Comparison of ENCODE assay signal across 10 cellular contexts in the genomic region with DNA sequence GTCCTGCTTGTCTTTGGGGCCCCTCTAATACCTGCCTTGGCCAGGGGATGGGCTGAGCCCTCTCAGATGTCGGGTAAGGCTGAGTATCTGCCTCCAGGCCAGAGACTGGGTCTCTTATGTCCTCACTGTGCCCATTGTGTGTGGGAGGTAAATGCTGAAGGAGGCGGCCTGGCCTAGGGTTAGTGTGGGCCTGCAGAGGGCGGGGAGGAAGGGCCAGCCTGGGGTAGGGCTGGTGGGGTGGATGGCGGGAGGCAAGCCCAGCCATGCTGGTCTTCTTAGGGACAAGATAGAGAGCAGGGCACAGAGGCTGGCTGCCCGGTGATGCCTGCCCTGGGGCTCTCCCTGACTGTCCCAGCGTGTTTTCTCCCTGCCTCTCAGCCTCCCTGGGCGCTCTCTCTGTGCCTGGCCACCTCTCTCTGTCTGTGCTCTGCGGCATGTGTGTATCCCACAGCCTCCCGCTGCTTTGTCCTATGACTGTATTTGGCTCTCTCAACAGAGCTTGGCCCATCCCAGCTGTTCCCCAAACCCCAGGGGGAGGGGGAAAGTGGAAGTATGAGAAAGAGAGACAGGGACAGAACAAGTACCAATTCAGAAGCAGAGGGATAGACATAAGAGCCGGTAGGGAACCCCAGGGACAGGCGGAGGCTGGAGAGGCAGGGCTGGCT. TPM values are rescaled to one million over a fixed set of nuclear protein-coding genes. Genes with fewer than 3 reads are reported as not detected.
DNase-seq lines count a peak whose midpoint lies in the region; ATAC-seq and TF ChIP-seq lines count a peak whose summit lies in the region.
"Had no signal": no experiment of that assay in that cellular context is flagged by ENCODE, and none has a peak within 500 bp of the region (broad histone marks: within the 10 kb centered on the region; RNA-seq: fewer than 3 reads in every experiment).

No MANE protein-coding gene starts in this region.

- no peaks in the 10 kb centered on the region for H4K20me1 ChIP-seq in PC-3 (ENCODE audit: low read length)

- no peaks in the 10 kb centered on the region for H3F3A ChIP-seq in PC-3 (ENCODE audit: low read length, unreplicated experiment)

- no peaks in the 10 kb centered on the region for H3K9me3 ChIP-seq in PC-3 (ENCODE audit: low read length)
- no peaks in the 10 kb centered on the region for H3K9me3 ChIP-seq in esophagus muscularis mucosa
- no peaks in the 10 kb centered on the region for H3K9me3 ChIP-seq in mucosa of rectum (ENCODE audit: control insufficient read depth in 2 of 2, low read length in 2 of 2)

- H3K4me3 ChIP-seq in PC-3 (ENCODE audit: low read length) (no peak overlapping the region), esophagus muscularis mucosa (peak overlapping the region in 1 of 4 donors; percentile 16), mucosa of rectum (ENCODE audit: low read length in 2 of 2) (no peak overlapping the region)

- no peak for TF ChIP-seq EP300 in esophagus muscularis mucosa (IDR thresholded peaks at IDR 0.05)

- no peaks in the 10 kb centered on the region for H3K79me2 ChIP-seq in PC-3 (ENCODE audit: low read length)

- H3K36me3 ChIP-seq in PC-3 (ENCODE audit: low read depth, low read length) (no peaks in the 10 kb centered on the region), esophagus muscularis mucosa (no peaks in the 10 kb centered on the region), mucosa of rectum (ENCODE audit: control insufficient read depth in 2 of 2, insufficient read depth in 2 of 2, low read length in 2 of 2) (no peaks in the 10 kb centered on the region)

- TF ChIP-seq POLR2A in esophagus muscularis mucosa (IDR thresholded peaks at IDR 0.05; ENCODE audit: low read depth), result no peak

- BruUV-seq in PC-3 (replicated peaks; lab: Mats Ljungman, UMichigan), result no TSS peak

- H3K27ac ChIP-seq in PC-3 (ENCODE audit: low read length) (no peak overlapping the region), esophagus muscularis mucosa (replicated peaks in 1 of 4) (peak overlapping the region; percentile 63 to 83 (median 80)), mucosa of rectum (ENCODE audit: low read depth in 2 of 2, low read length in 2 of 2) (peak overlapping the region; percentile 57 to 65)

- POLR2A ChIA-PET in PC-3 (lab: Charles Lee; ENCODE audit: unreplicated experiment), result no interaction called here

- H3K4me1 ChIP-seq in PC-3 (ENCODE audit: insufficient read depth, low read length), result no peaks in the 10 kb centered on the region
- peaks cover 33 to 63% (median 59%) of the 10 kb centered on the region in 4 donors for H3K4me1 ChIP-seq in esophagus muscularis mucosa
- peaks cover 9 to 12% of the 10 kb centered on the region in 2 donors for H3K4me1 ChIP-seq in mucosa of rectum (ENCODE audit: control insufficient read depth in 2 of 2, insufficient read depth in 2 of 2, low read length in 2 of 2)

- no peak for TF ChIP-seq CTCF in PC-3 (conservative IDR thresholded peaks at IDR 0.05; ENCODE audit: low read depth, low read length)
- no peak for TF ChIP-seq CTCF in esophagus muscularis mucosa (IDR thresholded peaks at IDR 0.05)

- no peaks in the 10 kb centered on the region for H3K9me2 ChIP-seq in PC-3 (replicated peaks; ENCODE audit: low read length)

- WGBS in esophagus muscularis mucosa, result 52% methylated on average over 9 of the region's 11 CpGs

- H3K27me3 ChIP-seq in PC-3 (ENCODE audit: low read length) (peaks cover 24% of the 10 kb centered on the region; the same call in 1 of the 2 replicates), esophagus muscularis mucosa (no peaks in the 10 kb centered on the region), mucosa of rectum (ENCODE audit: control insufficient read depth in 2 of 2, insufficient read depth in 2 of 2, low read length in 2 of 2) (no peaks in the 10 kb centered on the region)

- CTCF ChIA-PET in PC-3 (lab: Charles Lee), result no interaction called here

- H3K4me2 ChIP-seq in PC-3 (ENCODE audit: low read length), result no peak overlapping the region

- intact Hi-C loops in PC-3 (cut with micrococcal nuclease) (no loop called here), esophagus muscularis mucosa (cut with DNase I) (no loop called here)

- H2AFZ ChIP-seq in PC-3 (ENCODE audit: low read length), result no peak overlapping the region

- peak; percentile 24; the same call in 1 of the 2 replicates for ATAC-seq in PC-3

- no peak overlapping the region for H3K9ac ChIP-seq in PC-3 (ENCODE audit: low read length)
- H3K9ac ChIP-seq in mucosa of rectum (ENCODE audit: low read depth in 1 of 2, low read length in 2 of 2), result peak overlapping the region in 1 of 2 donors; percentile 33

- DNase-seq in PC-3, result no peak
- DNase-seq in esophagus muscularis mucosa (ENCODE audit: extremely low spot score), result peak; percentile 93
- peak; percentile 74 for DNase-seq in ureter (ENCODE audit: low spot score)
- DNase-seq in stimulated activated CD8-positive, alpha-beta memory T cell treated with anti-CD3 and anti-CD28 coated beads, Interleukin-4, amount 100 ng/mL, for 48 hours, result no peak
- no peak for DNase-seq in NCI-H187 (lab: John Stamatoyannopoulos, UW)
- no peak for DNase-seq in NCI-H2107 (lab: John Stamatoyannopoulos, UW)
- DNase-seq: activated CD8-positive, alpha-beta memory T cell treated with anti-CD3 and anti-CD28 coated beads for 24 hours; H9; NCI-H1436 treated with DMSO at 0.1 percent for 48 hours had no signal

RNA-seq across cellular contexts. Expression of gene PDE2A, which starts 57.0 kb away (rescaled TPM):
- total RNA-seq in PC-3 (2014; rRNA removed), result 2.6 and 2.7 TPM in 2 replicates
- total RNA-seq in esophagus muscularis mucosa, result 10 to 100 TPM; 40.6 to 68.8 (median 47.6) TPM
- 49.6 TPM for total RNA-seq in ureter

Comparison
In these comparisons a context has a peak if more than half of its experiments do, and no peak if none do; other contexts are left out.
1. DNase-seq: peak in esophagus muscularis mucosa (single experiment) and ureter (single experiment); none in PC-3 (single experiment), stimulated activated CD8-positive, alpha-beta memory T cell treated with anti-CD3 and anti-CD28 coated beads, Interleukin-4, amount 100 ng/mL, for 48 hours (single experiment), NCI-H187 (0 of 2) and NCI-H2107 (single experiment).
2. RNA of gene PDE2A, which starts 57.0 kb away (total RNA-seq): 49.6 TPM in ureter (single experiment) and 40.6 to 68.8 TPM in esophagus muscularis mucosa; 2.6 to 2.7 TPM in PC-3; every median in the first group is over 10 times any median in the second.